25 cellular contexts compared by ENCODE assay signal in genomic region chr5:122228728-122229392, GRCh38.
"Had no signal": no experiment of that assay in that cellular context is flagged by ENCODE, and none has a peak within 500 bp of the region (broad histone marks: within the 10 kb centered on the region; RNA-seq: fewer than 3 reads in every experiment).

No MANE protein-coding gene starts in this region.

- H3K4me1 ChIP-seq: esophagus muscularis mucosa, foreskin keratinocyte, heart right ventricle, left lung, psoas muscle, stomach, tibial artery had no signal

- DNase-seq: dorsolateral prefrontal cortex; effector CD4-positive, alpha-beta T cell; foreskin keratinocyte; glutamatergic neuron; heart right ventricle; hippocampal formation; left cardiac atrium; left lung; mesenchymal stem cell; naive B cell; nucleus accumbens; psoas muscle; right cardiac atrium; sigmoid colon; stimulated activated CD4-positive, alpha-beta T cell treated with anti-CD3 and anti-CD28 coated beads, Interleukin-2, amount 100 ng/mL, for 24 hours; stimulated activated CD4-positive, alpha-beta T cell treated with anti-CD3 and anti-CD28 coated beads, Interleukin-4, amount 100 ng/mL, for 24 hours; stimulated activated naive CD4-positive, alpha-beta T cell treated with Interleukin-2 at 50 U/mL for 16 hours; stomach; tibial artery had no signal

- H3K4me3 ChIP-seq: dorsolateral prefrontal cortex, esophagus muscularis mucosa, heart right ventricle, left lung, mucosa of descending colon, psoas muscle, sigmoid colon, stomach, tibial artery had no signal

- H3K27me3 ChIP-seq: dorsolateral prefrontal cortex, esophagus muscularis mucosa, foreskin keratinocyte, heart right ventricle, left lung, sigmoid colon, stomach, tibial artery had no signal

- H3K36me3 ChIP-seq: esophagus muscularis mucosa, heart right ventricle, left lung, sigmoid colon, stomach, tibial artery had no signal

- H3K27ac ChIP-seq: dorsolateral prefrontal cortex, esophagus muscularis mucosa, foreskin keratinocyte, heart right ventricle, left lung, psoas muscle, sigmoid colon, stomach, tibial artery had no signal

- ATAC-seq: foreskin keratinocyte; heart right ventricle; left cardiac atrium; left lung; mucosa of descending colon; natural killer cell treated with Interleukin-12 subunit alpha and Interleukin-12 subunit beta and Interleukin-15 and Interleukin-18, amount 100 ng/mL, for 72 hours; psoas muscle; right cardiac atrium; stimulated activated effector memory CD8-positive, alpha-beta T cell treated with anti-CD3 and anti-CD28 coated beads, Interleukin-12 subunit alpha, Interleukin-12 subunit beta, amount 100 ng/mL, for 72 hours had no signal

- FAIRE-seq: endothelial cell of umbilical vein, islet of Langerhans had no signal

- H3K9me3 ChIP-seq: left lung, mucosa of descending colon had no signal
